Comparison of ENCODE assay signal across 13 cellular contexts in the genomic region with DNA sequence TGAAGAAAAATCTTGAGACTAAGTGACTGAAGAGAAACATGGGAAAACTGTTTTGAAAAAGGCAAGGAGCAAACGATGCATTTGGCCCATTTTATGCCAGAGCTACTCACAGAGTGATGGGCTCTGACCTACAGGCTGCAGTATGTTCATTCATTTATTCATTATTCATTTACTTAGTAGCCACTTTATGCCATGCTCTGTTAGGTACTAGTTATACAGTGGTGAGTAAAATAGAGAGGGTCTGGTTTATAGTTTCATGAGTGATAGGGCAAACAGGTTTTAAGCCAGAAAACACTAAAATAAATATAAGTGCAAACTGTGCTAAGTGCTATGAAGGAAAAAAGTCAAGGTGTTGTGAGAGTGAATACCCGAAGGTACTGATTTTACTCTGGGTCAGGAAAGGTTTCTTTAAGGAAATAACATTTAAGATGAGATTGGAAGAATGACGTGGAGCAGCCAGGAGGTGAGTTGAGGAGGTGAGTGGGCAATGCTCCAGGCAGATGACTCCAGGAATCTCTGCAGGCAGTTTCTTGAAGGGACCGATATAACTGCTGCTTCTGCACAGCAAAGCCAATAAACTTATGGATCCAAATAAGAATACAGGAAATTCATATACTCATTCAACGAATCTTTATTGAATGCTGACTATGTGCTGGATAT. TPM values are rescaled to one million over a fixed set of nuclear protein-coding genes. Genes with fewer than 3 reads are reported as not detected.
DNase-seq lines count a peak whose midpoint lies in the region; ATAC-seq and TF ChIP-seq lines count a peak whose summit lies in the region.
"Had no signal": no experiment of that assay in that cellular context is flagged by ENCODE, and none has a peak within 500 bp of the region (broad histone marks: within the 10 kb centered on the region; RNA-seq: fewer than 3 reads in every experiment).

No MANE protein-coding gene starts in this region.

- no peaks in the 10 kb centered on the region for H3K9me3 Mint-ChIP-seq in T-helper 1 cell treated with Interleukin-12 subunit alpha and Interleukin-12 subunit beta and Interleukin-4 antibody, amounts not matched to agents 30 μg/mL and 1 μg/mL, for 36 hours
- no peaks in the 10 kb centered on the region for H3K9me3 Mint-ChIP-seq in T-cell
- no peaks in the 10 kb centered on the region for H3K9me3 Mint-ChIP-seq in natural killer cell
- H3K9me3 Mint-ChIP-seq: IgD-negative memory B cell had no signal

- intact Hi-C loops in natural killer cell (cut with micrococcal nuclease) (no loop called here), left lung (cut with DNase I) (no loop called here)

- peak overlapping the region; percentile 48 for H3K4me3 Mint-ChIP-seq in T-helper 1 cell treated with Interleukin-12 subunit alpha and Interleukin-12 subunit beta and Interleukin-4 antibody, amounts not matched to agents 30 μg/mL and 1 μg/mL, for 36 hours
- H3K4me3 Mint-ChIP-seq in T-cell (no peak overlapping the region), natural killer cell (peak overlapping the region; percentile 28)

- no peak overlapping the region for H3K27ac ChIP-seq in osteoblast (ENCODE audit: low read depth, low read length)
- no peak overlapping the region for H3K27ac ChIP-seq in left lung
- H3K27ac ChIP-seq: 22Rv1, upper lobe of right lung had no signal

- no peak for DNase-seq in T-helper 1 cell
- DNase-seq in T-cell: no peak
- no peak for DNase-seq in natural killer cell
- DNase-seq in osteoblast (ENCODE audit: insufficient read length, low spot score, missing footprints): no peak
- no peak for DNase-seq in left lung
- DNase-seq in GM13977 (ENCODE audit: low spot score): no peak
- DNase-seq: stimulated activated CD4-positive, alpha-beta T cell treated with anti-CD3 and anti-CD28 coated beads, Interleukin-2, amount 100 ng/mL, for 48 hours; upper lobe of right lung had no signal

- ATAC-seq in HG02759 (IDR thresholded peaks at IDR 0.05; ENCODE audit: unreplicated experiment): peak; percentile 40
- no peak for ATAC-seq in T-cell (replicated peaks in 1 of 4)
- no peak for ATAC-seq in natural killer cell
- ATAC-seq in left lung: no peak
- ATAC-seq: HCT116, upper lobe of right lung had no signal

- peaks cover 38% of the 10 kb centered on the region for H3K36me3 Mint-ChIP-seq in T-helper 1 cell treated with Interleukin-12 subunit alpha and Interleukin-12 subunit beta and Interleukin-4 antibody, amounts not matched to agents 30 μg/mL and 1 μg/mL, for 36 hours (ENCODE audit: low read depth)
- H3K36me3 Mint-ChIP-seq in T-cell (peaks cover 19% of the 10 kb centered on the region), natural killer cell (no peaks in the 10 kb centered on the region)

- no peak overlapping the region for H2AFZ ChIP-seq in osteoblast (ENCODE audit: low read length)

- H3K36me3 ChIP-seq in osteoblast (ENCODE audit: insufficient read depth, low read length) (no peaks in the 10 kb centered on the region), left lung (no peaks in the 10 kb centered on the region)
- H3K36me3 ChIP-seq: upper lobe of right lung had no signal

- H3K79me2 ChIP-seq in osteoblast (ENCODE audit: insufficient read depth, low read length): peaks cover 44% of the 10 kb centered on the region

- TF ChIP-seq CTCF in natural killer cell (IDR thresholded peaks at IDR 0.05): no peak
- no peak for TF ChIP-seq CTCF in osteoblast (IDR thresholded peaks at IDR 0.05; ENCODE audit: extremely low read depth, low read depth, low read length)
- TF ChIP-seq CTCF in left lung (IDR thresholded peaks at IDR 0.05): no peak
- no peak for TF ChIP-seq CTCF in GM13977 (IDR thresholded peaks at IDR 0.05; ENCODE audit: extremely low read depth, insufficient read depth, missing control alignments)

- no peak overlapping the region for H3K4me3 ChIP-seq in osteoblast (ENCODE audit: insufficient read depth, low read length)
- H3K4me3 ChIP-seq in left lung: no peak overlapping the region
- H3K4me3 ChIP-seq: upper lobe of right lung had no signal

- H3K4me1 ChIP-seq in osteoblast (ENCODE audit: insufficient read depth, low read length): peaks cover 31% of the 10 kb centered on the region
- peaks cover 6 to 38% of the 10 kb centered on the region in 2 donors for H3K4me1 ChIP-seq in left lung

- POLR2A ChIA-PET in T-cell (lab: Charles Lee): no interaction called here

- peak overlapping the region; percentile 82 for H3K27ac Mint-ChIP-seq in T-helper 1 cell treated with Interleukin-12 subunit alpha and Interleukin-12 subunit beta and Interleukin-4 antibody, amounts not matched to agents 30 μg/mL and 1 μg/mL, for 36 hours
- H3K27ac Mint-ChIP-seq in T-cell (peak overlapping the region; percentile 29 to 58), natural killer cell (peak overlapping the region; percentile 78 to 81)
- H3K27ac Mint-ChIP-seq: IgD-negative memory B cell had no signal

- in situ Hi-C loops in GM13977 (cut with MboI; ENCODE audit: low pct_unique_long_range_greater_than_20kb, low sequenced_read_pairs, unreplicated experiment): no loop called here

- peaks cover 81% of the 10 kb centered on the region for H3K4me1 Mint-ChIP-seq in T-helper 1 cell treated with Interleukin-12 subunit alpha and Interleukin-12 subunit beta and Interleukin-4 antibody, amounts not matched to agents 30 μg/mL and 1 μg/mL, for 36 hours (ENCODE audit: low read depth)
- H3K4me1 Mint-ChIP-seq in T-cell (peaks cover 41 to 65% (median 64%) of the 10 kb centered on the region in 3 donors), natural killer cell (peaks cover 27 to 53% of the 10 kb centered on the region in 2 donors)

- H3K27me3 Mint-ChIP-seq in T-helper 1 cell treated with Interleukin-12 subunit alpha and Interleukin-12 subunit beta and Interleukin-4 antibody, amounts not matched to agents 30 μg/mL and 1 μg/mL, for 36 hours (ENCODE audit: low read depth): no peaks in the 10 kb centered on the region
- H3K27me3 Mint-ChIP-seq in T-cell (no peaks in the 10 kb centered on the region), natural killer cell (ENCODE audit: low read depth in 2 of 2) (no peaks in the 10 kb centered on the region)
- H3K27me3 Mint-ChIP-seq: IgD-negative memory B cell had no signal

- CTCF ChIA-PET in T-cell (lab: Charles Lee): interaction anchor here in 1 of 2 donors (0.5 kb wide), 1 partner anchor 223 kb away, joined by 4 read pairs; no protein-coding TSS in a partner anchor

- H3K4me2 ChIP-seq in osteoblast (ENCODE audit: insufficient read depth, low read length): no peak overlapping the region

- H4K20me1 ChIP-seq in osteoblast (ENCODE audit: insufficient read depth, low read length): peaks cover 3% of the 10 kb centered on the region

- H3K27me3 ChIP-seq in osteoblast (ENCODE audit: insufficient read depth, low read length) (no peaks in the 10 kb centered on the region), left lung (no peaks in the 10 kb centered on the region)
- H3K27me3 ChIP-seq: upper lobe of right lung had no signal

- H3K9me3 ChIP-seq in osteoblast (ENCODE audit: low read depth, low read length): no peaks in the 10 kb centered on the region
- no peaks in the 10 kb centered on the region for H3K9me3 ChIP-seq in left lung
- H3K9me3 ChIP-seq: upper lobe of right lung had no signal

RNA-seq across cellular contexts. Expression of gene FAM133B, which starts 56.9 kb away (rescaled TPM):
- total RNA-seq in T-cell (10 to 100 TPM; 30.1 to 66.6 (median 39.4) TPM), natural killer cell (10 to 100 TPM; 68.5 to 75.1 (median 72.5) TPM), osteoblast (17.1 and 17.4 TPM in 2 replicates), left lung (10 to 100 TPM; 17.2 to 22.3 TPM)

Comparison
In these comparisons a context has a peak if more than half of its experiments do, and no peak if none do; other contexts are left out.
1. H3K4me3 Mint-ChIP-seq: peak in T-helper 1 cell treated with Interleukin-12 subunit alpha and Interleukin-12 subunit beta and Interleukin-4 antibody, amounts not matched to agents 30 μg/mL and 1 μg/mL, for 36 hours (single experiment) and natural killer cell (single experiment); none in T-cell (0 of 3).
2. Peak in every context shown above with its lines, with median percentiles within 50 percentile points of each other: H3K27ac Mint-ChIP-seq.